19 cellular contexts compared by ENCODE assay signal in genomic region chr7:129767120-129768011, GRCh38.
DNase-seq lines count a peak whose midpoint lies in the region; ATAC-seq and TF ChIP-seq lines count a peak whose summit lies in the region.
"Had no signal": no experiment of that assay in that cellular context is flagged by ENCODE, and none has a peak within 500 bp of the region (broad histone marks: within the 10 kb centered on the region; RNA-seq: fewer than 3 reads in every experiment).

No MANE protein-coding gene starts in this region.

- TF ChIP-seq CTCF in WERI-Rb-1 (IDR thresholded peaks at IDR 0.05; ENCODE audit: low read depth, low read length) (no peak), natural killer cell (IDR thresholded peaks at IDR 0.05) (no peak), psoas muscle (IDR thresholded peaks at IDR 0.05) (no peak)

- H3K4me1 Mint-ChIP-seq in natural killer cell (peaks cover 30 to 50% of the 10 kb centered on the region in 2 donors), T-cell (peaks cover 0 to 9% (median 1%) of the 10 kb centered on the region in 3 donors)

- no peaks in the 10 kb centered on the region for H3K9me3 Mint-ChIP-seq in natural killer cell
- no peaks in the 10 kb centered on the region for H3K9me3 Mint-ChIP-seq in T-cell

- H3K27ac ChIP-seq in BLaER1 treated with 17β-estradiol and CSF1 and Interleukin-3, amounts not matched to agents 10 nM and 100 nM, result no peak overlapping the region
- peak overlapping the region; percentile 60 for H3K27ac ChIP-seq in WERI-Rb-1
- H3K27ac ChIP-seq in psoas muscle, result no peak overlapping the region
- H3K27ac ChIP-seq: GM23248 had no signal

- intact Hi-C loops in natural killer cell (cut with micrococcal nuclease), result no loop called here
- intact Hi-C loops in psoas muscle (cut with DNase I), result no loop called here

- peak; percentile 9 to 78 (median 24) for ATAC-seq in natural killer cell
- no peak for ATAC-seq in T-cell (replicated peaks in 1 of 4)
- no peak for ATAC-seq in psoas muscle
- ATAC-seq: HCT116 had no signal

- H3K27me3 Mint-ChIP-seq in natural killer cell (ENCODE audit: low read depth in 2 of 2), result peaks cover 0 to 4% of the 10 kb centered on the region in 2 donors
- peaks cover 0 to 4% of the 10 kb centered on the region in 2 donors for H3K27me3 Mint-ChIP-seq in T-cell

- H3K27me3 ChIP-seq in BLaER1 treated with 17β-estradiol and CSF1 and Interleukin-3, amounts not matched to agents 10 nM and 100 nM, result peaks cover 0 to 10% (median 0%) of the 10 kb centered on the region in 11 experiments; a peak in 5 of 22 replicates
- H3K27me3 ChIP-seq in WERI-Rb-1 (ENCODE audit: insufficient read depth, low read depth, severe bottlenecking) (no peaks in the 10 kb centered on the region), psoas muscle (ENCODE audit: insufficient read depth in 3 of 3, low read length in 2 of 3) (no peaks in the 10 kb centered on the region)

- no peak overlapping the region for H3K4me3 ChIP-seq in BLaER1 treated with 17β-estradiol and CSF1 and Interleukin-3, amounts not matched to agents 10 nM and 100 nM
- no peak overlapping the region for H3K4me3 ChIP-seq in WERI-Rb-1 (ENCODE audit: low read depth, low read length)
- H3K4me3 ChIP-seq in psoas muscle, result no peak overlapping the region
- H3K4me3 ChIP-seq: GM23248 had no signal

- H3K4me1 ChIP-seq in BLaER1 treated with 17β-estradiol and CSF1 and Interleukin-3, amounts not matched to agents 10 nM and 100 nM, result peaks cover 29 to 73% (median 60%) of the 10 kb centered on the region in 10 experiments
- no peaks in the 10 kb centered on the region for H3K4me1 ChIP-seq in psoas muscle

- DNase-seq in AG08396 (ENCODE audit: low spot score), result peak; percentile 17
- peak; percentile 55 for DNase-seq in WERI-Rb-1
- no peak for DNase-seq in natural killer cell
- DNase-seq in NK-92 (lab: John Stamatoyannopoulos, UW; ENCODE audit: unreplicated experiment), result no peak
- DNase-seq in T-cell, result no peak
- DNase-seq in psoas muscle, result no peak
- no peak for DNase-seq in NCI-H2029 treated with DMSO at 0.1 percent for 48 hours (lab: John Stamatoyannopoulos, UW)
- DNase-seq: COR-L47; GM23248; KG1; NCI-H1436; NCI-H1930; NCI-H2171; NCI-H446; NK-92 treated with Interleukin-12 subunit alpha and Interleukin-12 subunit beta, amount 100 ng/mL, for 24 hours; Right ventricle myocardium superior had no signal

- CTCF ChIA-PET in T-cell (lab: Charles Lee), result no interaction called here

- no peak overlapping the region for H3K9ac ChIP-seq in BLaER1 treated with 17β-estradiol and CSF1 and Interleukin-3, amounts not matched to agents 10 nM and 100 nM
- H3K9ac ChIP-seq: GM23248 had no signal

- H3K36me3 Mint-ChIP-seq in natural killer cell (no peaks in the 10 kb centered on the region), T-cell (no peaks in the 10 kb centered on the region)
- H3K36me3 Mint-ChIP-seq: CD14-positive monocyte had no signal

- 86 to 91% (median 86%) methylated on average over 12 of the region's 12 CpGs for WGBS in psoas muscle, 3 donors

- H3K4me2 ChIP-seq in BLaER1 treated with 17β-estradiol and CSF1 and Interleukin-3, amounts not matched to agents 10 nM and 100 nM, result peak overlapping the region in 8 of 11 experiments; percentile 20 to 98 (median 40); a peak in 14 of 22 replicates

- H4K20me1 ChIP-seq in BLaER1 treated with 17β-estradiol and CSF1 and Interleukin-3, amounts not matched to agents 10 nM and 100 nM, result peaks cover 0 to 32% (median under 1%) of the 10 kb centered on the region in 11 experiments; a peak in 5 of 22 replicates

- no peaks in the 10 kb centered on the region for H3K36me3 ChIP-seq in BLaER1 treated with 17β-estradiol and CSF1 and Interleukin-3, amounts not matched to agents 10 nM and 100 nM
- peaks cover 78% of the 10 kb centered on the region for H3K36me3 ChIP-seq in WERI-Rb-1
- H3K36me3 ChIP-seq in psoas muscle (ENCODE audit: insufficient read depth in 1 of 2, low read depth in 1 of 2), result no peaks in the 10 kb centered on the region

- POLR2A ChIA-PET in T-cell (lab: Charles Lee), result interaction anchor here in 1 of 2 donors (0.5 kb wide), 1 partner anchor 9 kb away, joined by 12 read pairs; no protein-coding TSS in a partner anchor

- H3K4me3 Mint-ChIP-seq in natural killer cell (no peak overlapping the region), T-cell (no peak overlapping the region)
- H3K4me3 Mint-ChIP-seq: CD14-positive monocyte had no signal

- H3K9me3 ChIP-seq in BLaER1 treated with 17β-estradiol and CSF1 and Interleukin-3, amounts not matched to agents 10 nM and 100 nM (replicated peaks in 1 of 11), result peaks cover 0 to 5% (median 3%) of the 10 kb centered on the region in 11 experiments; a peak in 8 of 22 replicates
- H3K9me3 ChIP-seq in WERI-Rb-1 (ENCODE audit: severe bottlenecking) (no peaks in the 10 kb centered on the region), psoas muscle (no peaks in the 10 kb centered on the region)

- H3K27ac Mint-ChIP-seq in natural killer cell, result peak overlapping the region in 1 of 2 donors; percentile 74
- no peak overlapping the region for H3K27ac Mint-ChIP-seq in T-cell

Comparison
In these comparisons a context has a peak if more than half of its experiments do, and no peak if none do; other contexts are left out.
1. DNase-seq: peak in AG08396 (single experiment) and WERI-Rb-1 (single experiment); none in natural killer cell (single experiment), NK-92 (single experiment), T-cell (0 of 34), psoas muscle (0 of 2) and NCI-H2029 treated with DMSO at 0.1 percent for 48 hours (single experiment).
2. ATAC-seq: peak in natural killer cell (3 of 3); none in T-cell (0 of 4) and psoas muscle (0 of 4).